In genomic region chr16:83338941-83339340, GRCh38 we compare ENCODE assay signal across 17 cellular contexts.
DNase-seq lines count a peak whose midpoint lies in the region; ATAC-seq, FAIRE-seq and TF ChIP-seq lines count a peak whose summit lies in the region.
"Had no signal": no experiment of that assay in that cellular context is flagged by ENCODE, and none has a peak within 500 bp of the region (broad histone marks: within the 10 kb centered on the region; RNA-seq: fewer than 3 reads in every experiment).

No MANE protein-coding gene starts in this region.

- no TSS peak for BruUV-seq in PC-9 (replicated peaks; lab: Mats Ljungman, UMichigan)

- H3K27me3 ChIP-seq in astrocyte (ENCODE audit: insufficient read depth, low read length) (no peaks in the 10 kb centered on the region), PC-9 (ENCODE audit: insufficient read depth, low read depth) (peaks cover 27% of the 10 kb centered on the region)
- H3K27me3 ChIP-seq: gastroesophageal sphincter, ovary, thyroid gland had no signal

- no peak overlapping the region for H3K4me3 Mint-ChIP-seq in astrocyte (ENCODE audit: unreplicated experiment)
- H3K4me3 Mint-ChIP-seq: activated CD8-positive, alpha-beta memory T cell treated with anti-CD3 and anti-CD28 coated beads, Interleukin-2, amount 10 ng/mL, durations not matched to agents 7 days and 5 days had no signal

- CTCF ChIA-PET in PC-9 (lab: Charles Lee), result no interaction called here

- peaks cover 6% of the 10 kb centered on the region for H3K4me1 Mint-ChIP-seq in astrocyte (ENCODE audit: low read depth, unreplicated experiment)
- H3K4me1 Mint-ChIP-seq: activated CD8-positive, alpha-beta memory T cell treated with anti-CD3 and anti-CD28 coated beads, Interleukin-2, amount 10 ng/mL, durations not matched to agents 7 days and 5 days had no signal

- H3K9me2 ChIP-seq in PC-9 (ENCODE audit: insufficient read depth), result no peaks in the 10 kb centered on the region; the same call in 1 of the 2 replicates

- H3K9me3 ChIP-seq in astrocyte (ENCODE audit: insufficient read depth, low read depth, low read length) (no peaks in the 10 kb centered on the region), PC-9 (ENCODE audit: insufficient read depth, low read depth) (no peaks in the 10 kb centered on the region)
- H3K9me3 ChIP-seq: gastroesophageal sphincter, ovary, thyroid gland had no signal

- POLR2A ChIA-PET in PC-9 (lab: Charles Lee; ENCODE audit: unreplicated experiment), result no interaction called here

- no peak overlapping the region for H3K27ac Mint-ChIP-seq in astrocyte (ENCODE audit: unreplicated experiment)
- H3K27ac Mint-ChIP-seq: activated CD8-positive, alpha-beta memory T cell treated with anti-CD3 and anti-CD28 coated beads, Interleukin-2, amount 10 ng/mL, durations not matched to agents 7 days and 5 days had no signal

- H3K36me3 ChIP-seq in astrocyte (ENCODE audit: insufficient read depth, low read length), result no peaks in the 10 kb centered on the region
- H3K36me3 ChIP-seq in PC-9 (ENCODE audit: low read depth), result no peaks in the 10 kb centered on the region
- H3K36me3 ChIP-seq: gastroesophageal sphincter, ovary, thyroid gland had no signal

- H3K9me3 Mint-ChIP-seq in astrocyte (ENCODE audit: unreplicated experiment), result no peaks in the 10 kb centered on the region

- peaks cover 26% of the 10 kb centered on the region for H3K4me1 ChIP-seq in astrocyte (ENCODE audit: insufficient read depth, low read length)
- H3K4me1 ChIP-seq in PC-9 (replicated peaks; ENCODE audit: insufficient read depth), result no peaks in the 10 kb centered on the region
- H3K4me1 ChIP-seq: gastroesophageal sphincter, thyroid gland had no signal

- no peak overlapping the region for H3K9ac ChIP-seq in astrocyte (ENCODE audit: low read length)

- FAIRE-seq in astrocyte (lab: Jason Lieb, UNC), result no peak
- FAIRE-seq: endometrium, H1 had no signal

- no peak overlapping the region for H3K4me3 ChIP-seq in astrocyte (ENCODE audit: insufficient read depth, low read depth, low read length)
- no peak overlapping the region for H3K4me3 ChIP-seq in PC-9
- H3K4me3 ChIP-seq: gastroesophageal sphincter, ovary, thyroid gland had no signal

- H4K20me1 ChIP-seq in astrocyte (ENCODE audit: insufficient read depth, low read length) (no peaks in the 10 kb centered on the region), PC-9 (ENCODE audit: insufficient read depth) (no peaks in the 10 kb centered on the region)

- H3K4me2 ChIP-seq in astrocyte (ENCODE audit: low read length) (peak overlapping the region; percentile 52), PC-9 (no peak overlapping the region)

- DNase-seq in ELR (ENCODE audit: low read depth) (peak; percentile 77), LHCN-M2 (ENCODE audit: low read depth) (peak; percentile 44), astrocyte (ENCODE audit: low read depth) (peak; percentile 26), iris pigment epithelial cell (ENCODE audit: low read depth) (peak; percentile 48), PC-9 (no peak), NCI-H82 treated with DMSO at 0.1 percent for 48 hours (lab: John Stamatoyannopoulos, UW; ENCODE audit: unreplicated experiment) (no peak)
- DNase-seq: activated CD4-positive, alpha-beta T cell treated with anti-CD3 and anti-CD28 coated beads for 1 hour; activated CD8-positive, alpha-beta memory T cell treated with anti-CD3 and anti-CD28 coated beads, Interleukin-2, amount 10 ng/mL, durations not matched to agents 7 days and 5 days; amniotic stem cell; NCI-H2171 treated with DMSO at 0.1 percent for 48 hours; ovary; SHP77 treated with DMSO at 0.1 percent for 48 hours; thyroid gland had no signal

- H3K79me2 ChIP-seq in astrocyte (ENCODE audit: insufficient read depth, low read length) (no peaks in the 10 kb centered on the region), PC-9 (ENCODE audit: low read depth) (no peaks in the 10 kb centered on the region)

- no peak for TF ChIP-seq CTCF in astrocyte (IDR thresholded peaks at IDR 0.05; ENCODE audit: insufficient read depth, low read depth, low read length)
- TF ChIP-seq CTCF in PC-9 (conservative IDR thresholded peaks at IDR 0.05), result no peak

- H3K27me3 Mint-ChIP-seq in astrocyte (ENCODE audit: low read depth, unreplicated experiment), result no peaks in the 10 kb centered on the region
- H3K27me3 Mint-ChIP-seq: activated CD8-positive, alpha-beta memory T cell treated with anti-CD3 and anti-CD28 coated beads, Interleukin-2, amount 10 ng/mL, durations not matched to agents 7 days and 5 days had no signal

- no peaks in the 10 kb centered on the region for H3K36me3 Mint-ChIP-seq in astrocyte (ENCODE audit: low read depth, unreplicated experiment)
- H3K36me3 Mint-ChIP-seq: activated CD8-positive, alpha-beta memory T cell treated with anti-CD3 and anti-CD28 coated beads, Interleukin-2, amount 10 ng/mL, durations not matched to agents 7 days and 5 days had no signal

- H2AFZ ChIP-seq in astrocyte (ENCODE audit: low read depth, low read length) (no peak overlapping the region), PC-9 (no peak overlapping the region)

- no peak for ATAC-seq in HG03045 (IDR thresholded peaks at IDR 0.05; ENCODE audit: unreplicated experiment)
- ATAC-seq: activated CD8-positive, alpha-beta memory T cell treated with anti-CD3 and anti-CD28 coated beads, Interleukin-2, amount 10 ng/mL, durations not matched to agents 7 days and 5 days; gastroesophageal sphincter had no signal

- H3F3A ChIP-seq in PC-9 (ENCODE audit: insufficient read depth, low read depth), result no peaks in the 10 kb centered on the region

- H3K27ac ChIP-seq in astrocyte (ENCODE audit: low read depth, low read length) (peak overlapping the region; percentile 32), PC-9 (no peak overlapping the region)
- H3K27ac ChIP-seq: gastroesophageal sphincter, ovary, thyroid gland had no signal

- intact Hi-C loops in PC-9 (cut with micrococcal nuclease; ENCODE audit: unreplicated experiment), result no loop called here

Comparison
In these comparisons a context has a peak if more than half of its experiments do, and no peak if none do; other contexts are left out.
1. DNase-seq: peak in ELR (single experiment), LHCN-M2 (single experiment), astrocyte (single experiment) and iris pigment epithelial cell (single experiment); none in PC-9 (0 of 2) and NCI-H82 treated with DMSO at 0.1 percent for 48 hours (single experiment).